1 cellular context compared by ENCODE assay signal in genomic region chr1:89755593-89755992, GRCh38.
TF ChIP-seq lines count a peak whose summit lies in the region.

No MANE protein-coding gene starts in this region.

TF ChIP-seq in IMR-90, 13 proteins besides CTCF, POLR2A, EP300 and RAD21 (continued from another document):
- no peak for TF ChIP-seq NFE2L2 (IDR thresholded peaks at IDR 0.05; ENCODE audit: low read depth, low read length)
- no peak for TF ChIP-seq SMC3 (IDR thresholded peaks at IDR 0.05; ENCODE audit: low read depth, low read length)
- TF ChIP-seq MXI1 (IDR thresholded peaks at IDR 0.05; ENCODE audit: borderline replicate concordance, low read depth, low read length) = no peak
- no peak for TF ChIP-seq RFX5 (IDR thresholded peaks at IDR 0.05; ENCODE audit: low read depth, low read length)
- TF ChIP-seq RCOR1 (IDR thresholded peaks at IDR 0.05; ENCODE audit: insufficient replicate concordance, low read length) = no peak
- no peak for TF ChIP-seq CEBPB (IDR thresholded peaks at IDR 0.05; ENCODE audit: low read depth, low read length)
- TF ChIP-seq CHD1 (IDR thresholded peaks at IDR 0.05; ENCODE audit: low read depth, low read length) = no peak
- no peak for TF ChIP-seq FOS (IDR thresholded peaks at IDR 0.05; ENCODE audit: low read depth, low read length)
- TF ChIP-seq MAFK (IDR thresholded peaks at IDR 0.05; ENCODE audit: low read depth, low read length) = no peak
- TF ChIP-seq MAZ (IDR thresholded peaks at IDR 0.05; ENCODE audit: borderline replicate concordance, low read depth, low read length) = no peak
- TF ChIP-seq USF2 (IDR thresholded peaks at IDR 0.05; ENCODE audit: low read depth, low read length) = no peak
- no peak for TF ChIP-seq BHLHE40 (IDR thresholded peaks at IDR 0.05; ENCODE audit: low read depth, low read length)
